Comparison of ENCODE assay signal across 27 cellular contexts in genomic region chr1:33372162-33372561, GRCh38. TPM values are rescaled to one million over a fixed set of nuclear protein-coding genes. Genes with fewer than 3 reads are reported as not detected.
"Had no signal": no experiment of that assay in that cellular context is flagged by ENCODE, and none has a peak within 500 bp of the region (broad histone marks: within the 10 kb centered on the region; RNA-seq: fewer than 3 reads in every experiment).

No MANE protein-coding gene starts in this region.

- DNase-seq: cortex of kidney; effector CD8-positive, alpha-beta T cell; effector memory CD8-positive, alpha-beta T cell; erythroblast; esophagus squamous epithelium; foreskin fibroblast; foreskin melanocyte; gastrocnemius medialis; glutamatergic neuron; heart right ventricle; hippocampal formation; left cardiac atrium; left lung; left ventricle myocardium superior; lower lobe of right lung; mesenchymal stem cell; mucosa of descending colon had no signal

- H3K9me3 ChIP-seq: esophagus squamous epithelium, gastrocnemius medialis, heart right ventricle, left lung, lower lobe of right lung, mucosa of descending colon had no signal

- H3K4me3 ChIP-seq: esophagus squamous epithelium, gastrocnemius medialis, heart right ventricle, left lung, lower lobe of right lung, mucosa of descending colon had no signal

- H3K27me3 ChIP-seq: esophagus squamous epithelium, gastrocnemius medialis, heart right ventricle, left lung had no signal

- H3K36me3 ChIP-seq: lower lobe of right lung had no signal

- ATAC-seq: effector memory CD8-positive, alpha-beta T cell; esophagus mucosa; gastrocnemius medialis; heart right ventricle; left cardiac atrium; left lung; left ventricle myocardium superior; lower lobe of right lung; mucosa of descending colon had no signal

- H3K27ac ChIP-seq: epithelial cell of prostate, esophagus squamous epithelium, gastrocnemius medialis, heart right ventricle, left lung, lower lobe of right lung had no signal

RNA-seq across cellular contexts. Expression of gene A3GALT2, which starts 51.3 kb away (rescaled TPM):
- total RNA-seq: dermis microvascular lymphatic vessel endothelial cell, endodermal cell, esophagus mucosa, esophagus squamous epithelium, gastrocnemius medialis, glomerular endothelial cell, kidney epithelial cell, left lung, left ventricle myocardium superior, lower leg skin, lower lobe of right lung, lung microvascular endothelial cell, mesenteric fat pad, mucosa of descending colon had no signal
- polyA plus RNA-seq: heart right ventricle, keratinocyte had no signal
